In the genomic region with DNA sequence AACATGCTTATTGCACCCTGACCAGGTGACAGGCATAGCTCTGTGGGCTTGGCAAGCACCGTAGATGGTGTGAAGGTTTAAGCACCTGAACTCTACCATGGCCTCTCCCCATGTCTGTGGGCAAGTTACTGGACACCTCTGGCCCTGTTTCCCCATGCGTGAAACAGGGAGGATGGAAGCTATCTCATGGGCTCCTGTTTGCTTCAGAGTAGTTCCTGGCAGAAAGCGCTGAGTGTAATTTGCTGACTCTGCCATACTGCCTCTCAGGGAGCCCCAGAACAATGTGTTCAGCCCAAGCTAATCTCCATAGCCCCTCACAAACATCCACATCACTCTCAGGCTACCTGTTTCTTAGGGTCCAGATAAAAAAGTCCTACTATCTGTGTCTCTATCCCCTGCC, we compare ENCODE assay signal across 10 cellular contexts.
A peak's percentile ranks its signal among the peaks of the same experiment; 100 is the strongest.
DNase-seq lines count a peak whose midpoint lies in the region; ATAC-seq lines count a peak whose summit lies in the region.
"Had no signal": no experiment of that assay in that cellular context is flagged by ENCODE, and none has a peak within 500 bp of the region (broad histone marks: within the 10 kb centered on the region; RNA-seq: fewer than 3 reads in every experiment).

No MANE protein-coding gene starts in this region.

- peak overlapping the region in 1 of 2 donors; percentile 78 for H3K4me3 ChIP-seq in muscle layer of duodenum (ENCODE audit: low read depth in 1 of 2, low read length in 2 of 2)
- H3K4me3 ChIP-seq: SJCRH30 had no signal

- no peak overlapping the region for H3K27ac Mint-ChIP-seq in stimulated activated naive CD8-positive, alpha-beta T cell treated with anti-CD3 and anti-CD28 coated beads, Interleukin-15, Interleukin-2, amounts not matched to agents 100 ng/mL and 50 ng/mL, for 24 hours
- no peak overlapping the region for H3K27ac Mint-ChIP-seq in activated naive CD8-positive, alpha-beta T cell

- no peaks in the 10 kb centered on the region for H3K9me3 Mint-ChIP-seq in stimulated activated naive CD8-positive, alpha-beta T cell treated with anti-CD3 and anti-CD28 coated beads, Interleukin-15, Interleukin-2, amounts not matched to agents 100 ng/mL and 50 ng/mL, for 24 hours
- no peaks in the 10 kb centered on the region for H3K9me3 Mint-ChIP-seq in activated naive CD8-positive, alpha-beta T cell (ENCODE audit: low read depth)

- H3K4me3 Mint-ChIP-seq in stimulated activated naive CD8-positive, alpha-beta T cell treated with anti-CD3 and anti-CD28 coated beads, Interleukin-15, Interleukin-2, amounts not matched to agents 100 ng/mL and 50 ng/mL, for 24 hours, result peak overlapping the region; percentile 87
- H3K4me3 Mint-ChIP-seq in activated naive CD8-positive, alpha-beta T cell, result peak overlapping the region; percentile 93

- no peaks in the 10 kb centered on the region for H3K27me3 ChIP-seq in muscle layer of duodenum (ENCODE audit: low read depth, low read length)
- H3K27me3 ChIP-seq: SJCRH30 had no signal

- DNase-seq in stimulated activated naive CD8-positive, alpha-beta T cell treated with anti-CD3 and anti-CD28 coated beads, Interleukin-15, Interleukin-2, amounts not matched to agents 100 U/mL and 50 U/mL, for 24 hours, result no peak
- DNase-seq in HK-2 (ENCODE audit: unreplicated experiment), result no peak
- no peak for DNase-seq in NCI-H2196 (lab: John Stamatoyannopoulos, UW; ENCODE audit: unreplicated experiment)
- no peak for DNase-seq in NCI-H1048 (lab: John Stamatoyannopoulos, UW)
- DNase-seq: cortex of kidney had no signal

- H3K27ac ChIP-seq in muscle layer of duodenum (ENCODE audit: low read length), result peak overlapping the region; percentile 2
- H3K27ac ChIP-seq: SJCRH30 had no signal

- peaks cover 57% of the 10 kb centered on the region for H3K4me1 Mint-ChIP-seq in stimulated activated naive CD8-positive, alpha-beta T cell treated with anti-CD3 and anti-CD28 coated beads, Interleukin-15, Interleukin-2, amounts not matched to agents 100 ng/mL and 50 ng/mL, for 24 hours (ENCODE audit: low read depth)
- H3K4me1 Mint-ChIP-seq in activated naive CD8-positive, alpha-beta T cell (ENCODE audit: low read depth), result peaks cover 45% of the 10 kb centered on the region

- no peaks in the 10 kb centered on the region for H3K27me3 Mint-ChIP-seq in stimulated activated naive CD8-positive, alpha-beta T cell treated with anti-CD3 and anti-CD28 coated beads, Interleukin-15, Interleukin-2, amounts not matched to agents 100 ng/mL and 50 ng/mL, for 24 hours
- no peaks in the 10 kb centered on the region for H3K27me3 Mint-ChIP-seq in activated naive CD8-positive, alpha-beta T cell

- peaks cover 18 to 59% of the 10 kb centered on the region in 2 donors for H3K4me1 ChIP-seq in muscle layer of duodenum (ENCODE audit: control insufficient read depth in 1 of 2, insufficient read depth in 2 of 2, low read length in 2 of 2)

- no peak for ATAC-seq in stimulated activated naive CD8-positive, alpha-beta T cell treated with anti-CD3 and anti-CD28 coated beads, Interleukin-15, Interleukin-2, amounts not matched to agents 100 U/mL and 50 U/mL, for 24 hours
- ATAC-seq in GM21825 (IDR thresholded peaks at IDR 0.05; ENCODE audit: unreplicated experiment), result no peak

- peaks cover 0 to 22% of the 10 kb centered on the region in 2 donors for H3K36me3 ChIP-seq in muscle layer of duodenum (ENCODE audit: control insufficient read depth in 1 of 2, insufficient read depth in 2 of 2, low read length in 2 of 2)

- H3K9me3 ChIP-seq in muscle layer of duodenum (ENCODE audit: control insufficient read depth in 1 of 2, low read length in 2 of 2), result no peaks in the 10 kb centered on the region
- H3K9me3 ChIP-seq: SJCRH30 had no signal

- peaks cover 39% of the 10 kb centered on the region for H3K36me3 Mint-ChIP-seq in stimulated activated naive CD8-positive, alpha-beta T cell treated with anti-CD3 and anti-CD28 coated beads, Interleukin-15, Interleukin-2, amounts not matched to agents 100 ng/mL and 50 ng/mL, for 24 hours (ENCODE audit: low read depth)
- no peaks in the 10 kb centered on the region for H3K36me3 Mint-ChIP-seq in activated naive CD8-positive, alpha-beta T cell
